ENCODE assay signal across 8 cellular contexts in genomic region chr14:65637780-65638179, GRCh38.
DNase-seq lines count a peak whose midpoint lies in the region; ATAC-seq and TF ChIP-seq lines count a peak whose summit lies in the region.

No MANE protein-coding gene starts in this region.

- H3K27me3 ChIP-seq in GM23248 (replicated peaks; ENCODE audit: insufficient read depth) (no peaks in the 10 kb centered on the region), gastrocnemius medialis (no peaks in the 10 kb centered on the region), tibial artery (no peaks in the 10 kb centered on the region)

- DNase-seq in EL (peak; percentile 8), GM23248 (peak; percentile 25), NK-92 (lab: John Stamatoyannopoulos, UW; ENCODE audit: unreplicated experiment) (peak; percentile 4), chondrocyte (ENCODE audit: low spot score) (peak; percentile 40), nucleus accumbens (lab: John Stamatoyannopoulos, UW) (no peak), gastrocnemius medialis (no peak), tibial artery (no peak), NCI-H2171 (lab: John Stamatoyannopoulos, UW) (no peak)

- H3K27ac ChIP-seq in GM23248 = no peak overlapping the region
- no peak overlapping the region for H3K27ac ChIP-seq in gastrocnemius medialis
- H3K27ac ChIP-seq in tibial artery = no peak overlapping the region

- no peaks in the 10 kb centered on the region for H3K36me3 Mint-ChIP-seq in chondrocyte (ENCODE audit: low read depth)

- peaks cover 32% of the 10 kb centered on the region for H3K79me2 ChIP-seq in GM23248 (ENCODE audit: insufficient read depth)

- no peaks in the 10 kb centered on the region for H3F3A ChIP-seq in GM23248 (ENCODE audit: insufficient read depth)

- H3K9me3 ChIP-seq in GM23248 (ENCODE audit: low read depth) (no peaks in the 10 kb centered on the region), gastrocnemius medialis (peaks cover 0 to 3% (median 0%) of the 10 kb centered on the region in 3 donors), tibial artery (peaks cover 0 to 9% (median 6%) of the 10 kb centered on the region in 3 donors)

- TF ChIP-seq POLR2A in gastrocnemius medialis (IDR thresholded peaks at IDR 0.05) = no peak

- no peaks in the 10 kb centered on the region for H4K20me1 ChIP-seq in GM23248 (ENCODE audit: insufficient read depth)

- no peaks in the 10 kb centered on the region for H3K9me2 ChIP-seq in GM23248 (ENCODE audit: insufficient read depth)

- no peaks in the 10 kb centered on the region for H3K27me3 Mint-ChIP-seq in chondrocyte (ENCODE audit: low read depth)

- no peak overlapping the region for H3K4me2 ChIP-seq in GM23248 (ENCODE audit: unreplicated experiment)

- ATAC-seq in gastrocnemius medialis = no peak

- no peak overlapping the region for H3K27ac Mint-ChIP-seq in chondrocyte (ENCODE audit: unreplicated experiment)

- H2AFZ ChIP-seq in GM23248 = no peak overlapping the region

- in situ Hi-C loops in GM23248 (cut with MboI) (no loop called here), gastrocnemius medialis (cut with MboI; ENCODE audit: low sequenced_read_pairs in 4 of 4) (no loop called here)

- H3K4me3 ChIP-seq in GM23248 (no peak overlapping the region), gastrocnemius medialis (no peak overlapping the region), tibial artery (no peak overlapping the region)

- peaks cover 3% of the 10 kb centered on the region; the same call in 1 of the 2 replicates for H3K36me3 ChIP-seq in GM23248 (ENCODE audit: low read depth)
- H3K36me3 ChIP-seq in gastrocnemius medialis = no peaks in the 10 kb centered on the region
- peaks cover 0 to 5% (median 3%) of the 10 kb centered on the region in 3 donors for H3K36me3 ChIP-seq in tibial artery

- TF ChIP-seq CTCF in chondrocyte (IDR thresholded peaks at IDR 0.05) (no peak), gastrocnemius medialis (IDR thresholded peaks at IDR 0.05 in 4 of 5, conservative IDR thresholded peaks at IDR 0.05 in 1 of 5) (no peak), tibial artery (IDR thresholded peaks at IDR 0.05) (no peak)

- intact Hi-C loops in gastrocnemius medialis (cut with DNase I; ENCODE audit: low total_unique reads) = no loop called here
- intact Hi-C loops in tibial artery (cut with DNase I; ENCODE audit: low total_unique reads) = no loop called here

- no peak overlapping the region for H3K4me3 Mint-ChIP-seq in chondrocyte (ENCODE audit: unreplicated experiment)

- no peak overlapping the region for H3K9ac ChIP-seq in GM23248

- 81 to 88% methylated on average over 7 of the region's 7 CpGs for WGBS in GM23248 (ENCODE audit: low coverage in 1 of 2, low lambda C conversion rate in 2 of 2, missing lambda C conversion rate in 2 of 2), 2 experiments

- peaks cover 23% of the 10 kb centered on the region for H3K9me3 Mint-ChIP-seq in chondrocyte (ENCODE audit: low read depth)

- no peaks in the 10 kb centered on the region for H3K4me1 Mint-ChIP-seq in chondrocyte (ENCODE audit: low read depth)

- H3K4me1 ChIP-seq in GM23248 (ENCODE audit: insufficient read depth) (no peaks in the 10 kb centered on the region), gastrocnemius medialis (no peaks in the 10 kb centered on the region), tibial artery (no peaks in the 10 kb centered on the region)

Comparison
In these comparisons a context has a peak if more than half of its experiments do, and no peak if none do; other contexts are left out.
1. DNase-seq: peak in EL (single experiment), GM23248 (single experiment), NK-92 (single experiment) and chondrocyte (single experiment); none in nucleus accumbens (0 of 56), gastrocnemius medialis (0 of 2), tibial artery (0 of 2) and NCI-H2171 (single experiment).